In the genomic region with DNA sequence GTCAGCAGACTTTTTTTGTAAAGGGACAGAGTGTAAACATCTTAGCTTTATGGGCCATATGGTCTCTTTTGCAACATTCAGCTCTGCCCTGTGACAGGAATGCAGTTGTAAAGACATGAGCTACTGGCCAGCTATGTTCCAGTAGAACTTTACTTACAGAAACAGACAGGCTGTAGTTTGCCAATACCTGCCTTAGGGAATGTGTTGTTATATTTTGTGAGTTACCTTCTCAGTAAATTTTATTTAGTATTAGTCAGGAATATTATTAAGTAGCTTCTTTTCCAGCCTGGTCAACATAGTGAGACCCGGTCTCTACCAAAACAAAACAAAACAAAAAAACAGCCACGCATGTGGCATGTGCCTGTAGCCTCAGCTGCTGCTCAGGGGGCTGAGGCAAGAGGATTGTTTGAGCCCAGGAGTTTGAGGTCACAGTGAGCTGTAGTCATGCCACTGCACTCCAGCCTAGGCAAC, we compare ENCODE assay signal across 13 cellular contexts. TPM values are rescaled to one million over a fixed set of nuclear protein-coding genes. Genes with fewer than 3 reads are reported as not detected.
DNase-seq lines count a peak whose midpoint lies in the region; ATAC-seq and TF ChIP-seq lines count a peak whose summit lies in the region.
"Had no signal": no experiment of that assay in that cellular context is flagged by ENCODE, and none has a peak within 500 bp of the region (broad histone marks: within the 10 kb centered on the region; RNA-seq: fewer than 3 reads in every experiment).

No MANE protein-coding gene starts in this region.

- H2BK15ac ChIP-seq in IMR-90 (ENCODE audit: low read depth, low read length), result no peak overlapping the region

- in situ Hi-C loops in IMR-90 (cut with MboI; ENCODE audit: low sequenced_read_pairs) (no loop called here), brain microvascular endothelial cell (cut with HindIII; ENCODE audit: low pct_ligation_motif_present, low sequenced_read_pairs) (no loop called here)

- no peak overlapping the region for H2AK5ac ChIP-seq in IMR-90 (ENCODE audit: low read depth, low read length)

- H3K27me3 ChIP-seq in IMR-90 (ENCODE audit: control insufficient read depth, insufficient read depth, low read length), result no peaks in the 10 kb centered on the region
- no peaks in the 10 kb centered on the region for H3K27me3 ChIP-seq in brain microvascular endothelial cell (replicated peaks)
- H3K27me3 ChIP-seq in right atrium auricular region, result no peaks in the 10 kb centered on the region
- H3K27me3 ChIP-seq in skeletal muscle tissue (ENCODE audit: control insufficient read depth in 3 of 3, insufficient read depth in 3 of 3, low read length in 3 of 3), result no peaks in the 10 kb centered on the region

- H3K56ac ChIP-seq in IMR-90 (ENCODE audit: extremely low read depth, insufficient read depth, low read length), result no peak overlapping the region; the same call in 1 of the 2 replicates

- peaks cover 8 to 17% of the 10 kb centered on the region in 2 experiments; a peak in 2 of 4 replicates for H3K79me1 ChIP-seq in IMR-90 (ENCODE audit: low read depth in 1 of 2, low read length in 2 of 2)

- H3K23ac ChIP-seq in IMR-90 (ENCODE audit: low read depth, low read length), result no peak overlapping the region

- H3K14ac ChIP-seq in IMR-90 (replicated peaks; ENCODE audit: low read depth, low read length), result no peak overlapping the region

- peaks cover 22% of the 10 kb centered on the region for H3K36me3 ChIP-seq in IMR-90 (ENCODE audit: control insufficient read depth, insufficient read depth, low read length)
- peaks cover 15% of the 10 kb centered on the region for H3K36me3 ChIP-seq in brain microvascular endothelial cell (replicated peaks)
- H3K36me3 ChIP-seq in right atrium auricular region, result peaks cover 36% of the 10 kb centered on the region
- H3K36me3 ChIP-seq in skeletal muscle tissue (ENCODE audit: control insufficient read depth in 3 of 3, insufficient read depth in 3 of 3, low read length in 3 of 3), result peaks cover 24 to 32% (median 28%) of the 10 kb centered on the region in 3 donors

- TF ChIP-seq RAD21 in IMR-90 (IDR thresholded peaks at IDR 0.05; ENCODE audit: low read length), result no peak

- H4K8ac ChIP-seq in IMR-90 (ENCODE audit: low read depth in 2 of 2, low read length in 2 of 2), result peak overlapping the region in 1 of 2 experiments; percentile 24; a peak in 1 of 4 replicates

- TF ChIP-seq CTCF in IMR-90 (conservative IDR thresholded peaks at IDR 0.05; ENCODE audit: low read depth, low read length) (no peak), brain microvascular endothelial cell (IDR thresholded peaks at IDR 0.05; ENCODE audit: low read depth, low read length, missing control alignments) (no peak), right atrium auricular region (IDR thresholded peaks at IDR 0.05) (no peak)

- CTCF ChIA-PET in IMR-90 (lab: Yijun Ruan, JAX), result interaction anchor here (1.0 to 3.2 kb wide), 3 partner anchors 10 to 16 kb away, joined by 4 to 15 read pairs (median 7); no protein-coding TSS in a partner anchor

- H3K4me3 ChIP-seq in IMR-90 (ENCODE audit: insufficient read depth, low read depth, low read length) (no peak overlapping the region), brain microvascular endothelial cell (ENCODE audit: low read depth, low read length) (no peak overlapping the region), right atrium auricular region (no peak overlapping the region), skeletal muscle tissue (ENCODE audit: low read length in 3 of 3) (no peak overlapping the region)
- H3K4me3 ChIP-seq: lung had no signal

- H4K5ac ChIP-seq in IMR-90 (ENCODE audit: low read depth, low read length), result no peak overlapping the region

- no peak overlapping the region for H3K18ac ChIP-seq in IMR-90 (ENCODE audit: low read depth, low read length)

- no peak overlapping the region for H2AK9ac ChIP-seq in IMR-90 (replicated peaks; ENCODE audit: low read depth, low read length, poor library complexity)

- dilution Hi-C loops in IMR-90 (cut with HindIII; ENCODE audit: low sequenced_read_pairs, unreplicated experiment), result no loop called here

- peak overlapping the region; percentile 80; the same call in 1 of the 2 replicates for H3K27ac ChIP-seq in IMR-90 (ENCODE audit: insufficient read depth, low read length)
- peak overlapping the region; percentile 23 for H3K27ac ChIP-seq in brain microvascular endothelial cell
- peak overlapping the region; percentile 3 to 32 for H3K27ac ChIP-seq in right atrium auricular region
- H3K27ac ChIP-seq in skeletal muscle tissue (ENCODE audit: low read depth, low read length), result peak overlapping the region; percentile 64

- peak overlapping the region; percentile 1; the same call in 1 of the 2 replicates for H3K4me2 ChIP-seq in IMR-90 (ENCODE audit: low read depth, low read length)

- H2BK20ac ChIP-seq in IMR-90 (ENCODE audit: low read depth, low read length), result no peak overlapping the region

- no peak for TF ChIP-seq POLR2A in IMR-90 (IDR thresholded peaks at IDR 0.05; ENCODE audit: low read depth, low read length)

- peaks cover 5% of the 10 kb centered on the region; the same call in 1 of the 2 replicates for H4K20me1 ChIP-seq in IMR-90 (ENCODE audit: insufficient read depth, low read length)

- intact Hi-C loops in IMR-90 (cut with micrococcal nuclease), result loop anchor here (2.0 kb wide), 1 partner anchor 16 kb away; no protein-coding TSS in a partner anchor

- H3K4me1 ChIP-seq in IMR-90 (ENCODE audit: control insufficient read depth, insufficient read depth, low read length) (peaks cover 6% of the 10 kb centered on the region), right atrium auricular region (peaks cover 0 to 19% of the 10 kb centered on the region in 2 donors), skeletal muscle tissue (ENCODE audit: control insufficient read depth in 3 of 3, insufficient read depth in 3 of 3, low read length in 3 of 3) (peaks cover 6 to 17% (median 13%) of the 10 kb centered on the region in 3 donors)

- peak overlapping the region; percentile 2 for H2BK5ac ChIP-seq in IMR-90 (ENCODE audit: low read depth, low read length, poor library complexity, severe bottlenecking)

- no peak overlapping the region for H2AFZ ChIP-seq in IMR-90 (replicated peaks; ENCODE audit: low read length, poor library complexity)

- H3K9me1 ChIP-seq in IMR-90 (ENCODE audit: insufficient read depth, low read length), result peaks cover 7% of the 10 kb centered on the region

- H3K9me3 ChIP-seq in IMR-90 (ENCODE audit: control insufficient read depth, insufficient read depth, low read length) (no peaks in the 10 kb centered on the region), right atrium auricular region (no peaks in the 10 kb centered on the region), skeletal muscle tissue (ENCODE audit: control insufficient read depth in 3 of 3, low read length in 3 of 3) (no peaks in the 10 kb centered on the region)

- WGBS in IMR-90 (ENCODE audit: extremely low coverage in 2 of 2, insufficient read length in 1 of 2), 2 experiments, result no CpG with 5 or more reads among the region's 2 CpGs

- peak; percentile 82 for ATAC-seq in IMR-90 (ENCODE audit: low read depth)
- ATAC-seq in HG03280 (IDR thresholded peaks at IDR 0.05; ENCODE audit: unreplicated experiment), result no peak
- no peak for ATAC-seq in HG03108 (IDR thresholded peaks at IDR 0.05; ENCODE audit: unreplicated experiment)
- ATAC-seq in GM18498 (IDR thresholded peaks at IDR 0.05; ENCODE audit: unreplicated experiment), result no peak

- H3K4ac ChIP-seq in IMR-90 (ENCODE audit: low read depth, low read length), result 0 out of 2 replicates have a peak overlapping the region, but pooled peaks have one; percentile 6

- POLR2A ChIA-PET in IMR-90 (lab: Charles Lee; ENCODE audit: unreplicated experiment), result no interaction called here

- no peak overlapping the region for H4K91ac ChIP-seq in IMR-90 (ENCODE audit: insufficient read depth, low read depth, low read length)

- H3K9ac ChIP-seq in IMR-90 (ENCODE audit: low read depth, low read length) (no peak overlapping the region), skeletal muscle tissue (ENCODE audit: low read depth in 1 of 3, low read length in 3 of 3) (peak overlapping the region in 1 of 3 donors; percentile 15)

- no TSS peak for BruUV-seq in IMR-90 (replicated peaks; lab: Mats Ljungman, UMichigan)

- DNase-seq in IMR-90 (peak; percentile 59), brain microvascular endothelial cell (peak; percentile 37), right atrium auricular region (ENCODE audit: low spot score) (no peak), ecto neural progenitor cell (ENCODE audit: low spot score) (no peak)
- DNase-seq: DMS153, NCI-H510A treated with DMSO at 0.1 percent for 48 hours had no signal

- H2BK120ac ChIP-seq in IMR-90 (ENCODE audit: low read depth, low read length), result no peak overlapping the region

TF ChIP-seq in IMR-90, 13 proteins besides CTCF, POLR2A, EP300 and RAD21:
- peak; percentile 14; the same call in 1 of the 2 replicates for TF ChIP-seq MXI1 (IDR thresholded peaks at IDR 0.05; ENCODE audit: borderline replicate concordance, low read depth, low read length)
- TF ChIP-seq BHLHE40 (IDR thresholded peaks at IDR 0.05; ENCODE audit: low read depth, low read length), result peak; percentile 42; the same call in 1 of the 2 replicates
- no peak for TF ChIP-seq NFE2L2 (IDR thresholded peaks at IDR 0.05; ENCODE audit: low read depth, low read length)
- peak; percentile 71 for TF ChIP-seq CEBPB (IDR thresholded peaks at IDR 0.05; ENCODE audit: low read depth, low read length)

RNA-seq across cellular contexts. Expression of gene HTT, which starts 48.8 kb away (rescaled TPM):
- 14.3 and 16.1 TPM in 2 replicates for total RNA-seq in IMR-90 (2012; rRNA removed)
- 11.6 and 18.7 TPM in 2 replicates for polyA plus RNA-seq in IMR-90 (2012; rRNA removed)
- 6.8 and 7.1 TPM in 2 replicates for polyA plus RNA-seq in IMR-90 (2012; cell fraction: cytosol; rRNA removed)
- 33.6 and 35.9 TPM in 2 replicates for polyA plus RNA-seq in IMR-90 (2012; cell fraction: nucleus; rRNA removed; ENCODE audit: low replicate concordance)
- 10 to 100 TPM; 18.1 to 30.5 TPM for total RNA-seq in right atrium auricular region
- total RNA-seq in skeletal muscle tissue, result 43.8 TPM

RNA-seq across cellular contexts. Expression of gene HTT-AS, which starts 48.9 kb away (rescaled TPM):
- total RNA-seq in IMR-90 (2012; rRNA removed) (not detected in 2 replicates), right atrium auricular region (not detected), skeletal muscle tissue (not detected)
- polyA plus RNA-seq in IMR-90 (2012; rRNA removed), result not detected in 2 replicates
- polyA plus RNA-seq in IMR-90 (2012; cell fraction: cytosol; rRNA removed), result not detected in 2 replicates
- not detected in 2 replicates for polyA plus RNA-seq in IMR-90 (2012; cell fraction: nucleus; rRNA removed; ENCODE audit: low replicate concordance)
- total RNA-seq: epithelial cell of proximal tubule, lung, M059J had no signal
- polyA plus RNA-seq: lung had no signal

Comparison
In these comparisons a context has a peak if more than half of its experiments do, and no peak if none do; other contexts are left out.
1. DNase-seq: peak in IMR-90 (single experiment) and brain microvascular endothelial cell (single experiment); none in right atrium auricular region (single experiment) and ecto neural progenitor cell (single experiment).
2. H3K27ac ChIP-seq: peak in every context shown above with its lines; median percentile 80 in IMR-90; 64 in skeletal muscle tissue; 23 in brain microvascular endothelial cell; 18 in right atrium auricular region.